ENCODE assay signal across 8 cellular contexts in the genomic region with DNA sequence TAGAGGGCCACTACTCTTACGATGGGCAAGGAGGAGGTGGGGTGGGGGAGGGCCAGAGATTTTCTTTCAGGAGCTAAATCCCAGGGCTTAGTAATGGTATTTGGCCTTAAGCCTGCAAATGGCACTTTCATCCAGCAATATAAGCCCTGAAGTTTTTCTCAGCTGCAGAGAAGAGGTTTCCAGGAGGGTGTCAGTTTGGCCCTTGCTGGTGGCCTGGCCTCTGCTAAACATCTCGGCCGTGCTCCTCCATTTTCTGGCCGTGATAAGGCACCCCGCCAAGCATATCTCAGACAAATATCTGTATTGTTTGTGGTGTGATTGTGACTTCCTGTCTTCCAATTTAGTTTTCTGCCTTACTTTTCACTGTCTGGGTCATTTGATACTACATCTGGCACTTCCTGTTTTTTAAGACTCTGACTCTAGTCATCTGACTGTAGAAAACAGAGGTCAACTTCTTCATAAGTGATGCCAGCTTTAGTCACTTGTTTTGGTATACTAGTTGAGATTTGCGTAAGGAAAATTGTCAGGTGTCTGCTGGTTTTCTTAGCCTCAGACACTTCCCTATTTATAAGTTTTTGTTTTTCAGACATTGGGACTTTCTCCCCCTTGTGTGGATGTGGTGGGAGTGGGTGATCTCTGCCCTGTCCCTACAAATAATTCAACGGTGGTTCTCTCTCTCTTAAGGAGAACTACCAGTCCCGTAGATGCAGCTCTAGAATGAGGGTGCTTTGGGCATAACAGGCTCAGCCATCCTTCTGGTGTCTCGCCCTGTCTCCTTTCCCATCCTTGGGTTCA.
DNase-seq lines count a peak whose midpoint lies in the region; ATAC-seq and TF ChIP-seq lines count a peak whose summit lies in the region.

No MANE protein-coding gene starts in this region.

- ATAC-seq in HG03066 (IDR thresholded peaks at IDR 0.05; ENCODE audit: low read depth, unreplicated experiment) (peak; percentile 87), lung (ENCODE audit: insufficient read depth, low FRiP score) (peak; percentile 71), aorta (ENCODE audit: low FRiP score) (peak; percentile 66)

- TF ChIP-seq CTCF in ascending aorta (IDR thresholded peaks at IDR 0.05) (no peak), lung (IDR thresholded peaks at IDR 0.05; ENCODE audit: control extremely low read depth, extremely low read depth) (no peak)

- no peaks in the 10 kb centered on the region for H3K9me3 ChIP-seq in ascending aorta
- H3K9me3 ChIP-seq in lung (ENCODE audit: control insufficient read depth in 2 of 2, insufficient read depth in 1 of 2, low read length in 1 of 2), result peaks cover 0 to 1% of the 10 kb centered on the region in 2 donors
- no peaks in the 10 kb centered on the region for H3K9me3 ChIP-seq in aorta (ENCODE audit: control insufficient read depth, low read length)

- H3K4me3 ChIP-seq in ascending aorta (no peak overlapping the region), lung (no peak overlapping the region), aorta (ENCODE audit: low read length in 2 of 2) (no peak overlapping the region)

- peak; percentile 42 for DNase-seq in activated naive CD4-positive, alpha-beta T cell treated with Interleukin-2 at 50 U/mL for 16 hours
- no peak for DNase-seq in activated naive CD4-positive, alpha-beta T cell treated with anti-CD3 and anti-CD28 coated beads, Interleukin-2, amount 50 U/mL, for 16 hours
- DNase-seq in RPMI7951 (ENCODE audit: low read depth) (peak; percentile 63), ascending aorta (ENCODE audit: low spot score in 2 of 2) (no peak), lung (ENCODE audit: low spot score) (no peak), aorta (peak in 1 of 2 donors; percentile 55), HK-2 (ENCODE audit: unreplicated experiment) (no peak)

- peaks cover 0 to 4% of the 10 kb centered on the region in 2 donors for H3K4me1 ChIP-seq in ascending aorta
- peaks cover 6 to 8% of the 10 kb centered on the region in 2 donors for H3K4me1 ChIP-seq in lung (ENCODE audit: control insufficient read depth in 2 of 2, insufficient read depth in 2 of 2, low read length in 2 of 2)
- H3K4me1 ChIP-seq in aorta (ENCODE audit: control insufficient read depth in 1 of 2, insufficient read depth in 2 of 2, low read length in 2 of 2), result no peaks in the 10 kb centered on the region

- peak overlapping the region; percentile 59 to 62 for H3K27ac ChIP-seq in ascending aorta
- peak overlapping the region in 1 of 2 donors; percentile 91 for H3K27ac ChIP-seq in lung (ENCODE audit: low read depth in 1 of 2, low read length in 1 of 2)
- H3K27ac ChIP-seq in aorta (ENCODE audit: low read depth in 1 of 2, low read length in 2 of 2), result no peak overlapping the region

- H3K27me3 ChIP-seq in ascending aorta (no peaks in the 10 kb centered on the region), lung (ENCODE audit: control insufficient read depth, insufficient read depth) (no peaks in the 10 kb centered on the region), aorta (ENCODE audit: control insufficient read depth in 1 of 2, insufficient read depth in 2 of 2, low read length in 1 of 2) (no peaks in the 10 kb centered on the region)

- H3K36me3 ChIP-seq in ascending aorta, result no peaks in the 10 kb centered on the region
- H3K36me3 ChIP-seq in lung (ENCODE audit: control insufficient read depth in 2 of 2, insufficient read depth in 2 of 2, low read length in 2 of 2), result no peaks in the 10 kb centered on the region
- H3K36me3 ChIP-seq in aorta (ENCODE audit: control insufficient read depth in 1 of 2, insufficient read depth in 2 of 2, low read length in 1 of 2), result no peaks in the 10 kb centered on the region

- WGBS in lung, 2 donors, result 23 to 34% methylated on average over 9 of the region's 9 CpGs
- 32 to 35% methylated on average over 9 of the region's 9 CpGs for WGBS in aorta, 2 donors

- intact Hi-C loops in ascending aorta (cut with DNase I), result no loop called here
- intact Hi-C loops in aorta (cut with DNase I), result no loop called here

Comparison
In these comparisons a context has a peak if more than half of its experiments do, and no peak if none do; other contexts are left out.
1. DNase-seq: peak in activated naive CD4-positive, alpha-beta T cell treated with Interleukin-2 at 50 U/mL for 16 hours (single experiment) and RPMI7951 (single experiment); none in activated naive CD4-positive, alpha-beta T cell treated with anti-CD3 and anti-CD28 coated beads, Interleukin-2, amount 50 U/mL, for 16 hours (single experiment), ascending aorta (0 of 2), lung (single experiment) and HK-2 (single experiment).
2. H3K27ac ChIP-seq: peak in ascending aorta (2 of 2); none in aorta (0 of 2).
3. Peak in every context shown above with its lines, with median percentiles within 50 percentile points of each other: ATAC-seq.